Comparison of ENCODE assay signal across 18 cellular contexts in the genomic region with DNA sequence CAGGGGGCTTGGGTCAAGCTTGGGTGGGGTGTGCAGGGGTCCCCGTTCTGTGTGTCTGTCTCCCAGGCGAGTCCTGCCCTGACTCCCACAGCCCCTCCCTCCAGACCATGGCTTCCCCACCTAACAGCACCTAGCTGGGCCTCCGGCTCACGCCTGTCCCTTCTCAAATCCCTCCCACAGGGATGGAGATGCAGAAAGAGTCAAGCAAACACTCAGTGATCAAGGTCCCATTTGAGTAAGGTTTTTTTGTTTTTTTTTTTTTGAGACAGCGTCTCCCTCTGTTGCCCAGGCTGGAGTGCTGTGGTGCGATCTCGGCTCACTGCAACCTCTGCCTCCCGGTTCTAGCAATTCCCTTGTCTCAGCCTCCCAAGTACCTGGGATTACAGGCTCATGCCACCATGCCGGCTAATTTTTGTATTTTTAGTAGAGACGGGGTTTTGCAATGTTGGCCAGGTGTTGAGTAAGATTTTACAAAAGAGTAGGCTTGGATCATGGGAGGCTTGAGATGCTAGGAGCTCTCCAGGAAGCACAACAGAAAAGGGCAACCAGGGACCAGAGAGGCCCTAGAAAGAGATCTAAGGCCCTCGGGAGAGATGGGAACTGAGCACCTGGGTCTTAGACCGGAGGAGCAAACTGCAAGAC. TPM values are rescaled to one million over a fixed set of nuclear protein-coding genes. Genes with fewer than 3 reads are reported as not detected.
DNase-seq lines count a peak whose midpoint lies in the region; ATAC-seq and TF ChIP-seq lines count a peak whose summit lies in the region.
"Had no signal": no experiment of that assay in that cellular context is flagged by ENCODE, and none has a peak within 500 bp of the region (broad histone marks: within the 10 kb centered on the region; RNA-seq: fewer than 3 reads in every experiment).

No MANE protein-coding gene starts in this region.

- H3K27me3 Mint-ChIP-seq in MCF 10A (ENCODE audit: insufficient read depth, unreplicated experiment): no peaks in the 10 kb centered on the region
- H3K27me3 Mint-ChIP-seq in activated naive CD8-positive, alpha-beta T cell treated with anti-CD3 and anti-CD28 coated beads for 36 hours: no peaks in the 10 kb centered on the region
- no peaks in the 10 kb centered on the region for H3K27me3 Mint-ChIP-seq in stimulated activated naive B cell treated with anti-CD40 and anti-IgM and Interleukin-4, amounts not matched to agents 10 μg/mL and 1 μg/mL and 100 μg/mL, for 72 hours

- intact Hi-C loops in MCF 10A (cut with micrococcal nuclease) (no loop called here), breast epithelium (cut with DNase I; ENCODE audit: low total_unique reads) (no loop called here), Right ventricle myocardium inferior (cut with DNase I) (no loop called here)

- H3K4me1 ChIP-seq in breast epithelium: no peaks in the 10 kb centered on the region
- H3K4me1 ChIP-seq: foreskin keratinocyte had no signal

- H3K4me1 Mint-ChIP-seq in MCF 10A (ENCODE audit: insufficient read depth, unreplicated experiment): peaks cover 5% of the 10 kb centered on the region
- peaks cover 49% of the 10 kb centered on the region for H3K4me1 Mint-ChIP-seq in activated naive CD8-positive, alpha-beta T cell treated with anti-CD3 and anti-CD28 coated beads for 36 hours
- peaks cover 28 to 60% of the 10 kb centered on the region in 2 donors for H3K4me1 Mint-ChIP-seq in stimulated activated naive B cell treated with anti-CD40 and anti-IgM and Interleukin-4, amounts not matched to agents 10 μg/mL and 1 μg/mL and 100 μg/mL, for 72 hours

- no peak overlapping the region for H3K27ac ChIP-seq in breast epithelium
- H3K27ac ChIP-seq: foreskin keratinocyte, testis had no signal

- no peaks in the 10 kb centered on the region for H3K9me3 Mint-ChIP-seq in MCF 10A (ENCODE audit: unreplicated experiment)
- H3K9me3 Mint-ChIP-seq in activated naive CD8-positive, alpha-beta T cell treated with anti-CD3 and anti-CD28 coated beads for 36 hours: no peaks in the 10 kb centered on the region
- H3K9me3 Mint-ChIP-seq in stimulated activated naive B cell treated with anti-CD40 and anti-IgM and Interleukin-4, amounts not matched to agents 10 μg/mL and 1 μg/mL and 100 μg/mL, for 72 hours: no peaks in the 10 kb centered on the region

- DNase-seq in MCF 10A (ENCODE audit: unreplicated experiment): peak; percentile 8
- DNase-seq in breast epithelium (ENCODE audit: low spot score in 2 of 2): no peak
- DNase-seq in activated naive CD8-positive, alpha-beta T cell treated with anti-CD3 and anti-CD28 coated beads for 36 hours: no peak
- DNase-seq in stimulated activated naive B cell treated with anti-CD40 and anti-IgM and Interleukin-4, amounts not matched to agents 10 μg/mL and 1 μg/mL and 100 μg/mL, for 72 hours: no peak
- no peak for DNase-seq in NCI-H146 treated with DMSO at 0.1 percent for 48 hours (lab: John Stamatoyannopoulos, UW; ENCODE audit: unreplicated experiment)
- DNase-seq in Right ventricle myocardium inferior (ENCODE audit: missing footprints): no peak
- DNase-seq: activated CD4-positive, alpha-beta T cell treated with anti-CD3 and anti-CD28 coated beads, Interleukin-2, amount 50 U/mL, for 1 hour; anterior cingulate cortex; EL; foreskin keratinocyte; MM.1S; NCI-H2029; NCI-H524; OCI-M1; stimulated activated CD4-positive, alpha-beta T cell treated with anti-CD3 and anti-CD28 coated beads, Interleukin-2, amount 100 ng/mL, for 24 hours; testis had no signal

- H3K27me3 ChIP-seq in breast epithelium: no peaks in the 10 kb centered on the region
- H3K27me3 ChIP-seq: foreskin keratinocyte, testis had no signal

- no peak for ATAC-seq in stimulated activated naive B cell treated with anti-CD40 and anti-IgM and Interleukin-4, amounts not matched to agents 10 μg/mL and 1 μg/mL and 100 μg/mL, for 72 hours (replicated peaks)
- ATAC-seq in Right ventricle myocardium inferior: no peak
- ATAC-seq: foreskin keratinocyte, sciatic nerve had no signal

- H3K36me3 Mint-ChIP-seq in MCF 10A (ENCODE audit: insufficient read depth, unreplicated experiment): no peaks in the 10 kb centered on the region
- peaks cover 17% of the 10 kb centered on the region for H3K36me3 Mint-ChIP-seq in activated naive CD8-positive, alpha-beta T cell treated with anti-CD3 and anti-CD28 coated beads for 36 hours
- peaks cover 46 to 50% of the 10 kb centered on the region in 2 donors for H3K36me3 Mint-ChIP-seq in stimulated activated naive B cell treated with anti-CD40 and anti-IgM and Interleukin-4, amounts not matched to agents 10 μg/mL and 1 μg/mL and 100 μg/mL, for 72 hours

- no peak overlapping the region for H3K4me3 Mint-ChIP-seq in MCF 10A (ENCODE audit: unreplicated experiment)
- no peak overlapping the region for H3K4me3 Mint-ChIP-seq in activated naive CD8-positive, alpha-beta T cell treated with anti-CD3 and anti-CD28 coated beads for 36 hours
- H3K4me3 Mint-ChIP-seq in stimulated activated naive B cell treated with anti-CD40 and anti-IgM and Interleukin-4, amounts not matched to agents 10 μg/mL and 1 μg/mL and 100 μg/mL, for 72 hours: no peak overlapping the region

- TF ChIP-seq CTCF in MCF 10A (IDR thresholded peaks at IDR 0.05; ENCODE audit: unreplicated experiment): no peak
- no peak for TF ChIP-seq CTCF in breast epithelium (IDR thresholded peaks at IDR 0.05)

- no peaks in the 10 kb centered on the region for H3K9me3 ChIP-seq in breast epithelium
- H3K9me3 ChIP-seq: testis had no signal

- TF ChIP-seq POLR2A in breast epithelium (IDR thresholded peaks at IDR 0.05): no peak

- CTCF ChIA-PET in MCF 10A (lab: Yijun Ruan, JAX): interaction anchor here (0.5 to 0.6 kb wide), 2 partner anchors 102 to 252 kb away, joined by 3 read pairs; no protein-coding TSS in a partner anchor

- BruUV-seq in MCF 10A (replicated peaks; lab: Mats Ljungman, UMichigan): no TSS peak

- no peak overlapping the region for H3K27ac Mint-ChIP-seq in MCF 10A (ENCODE audit: low read depth, unreplicated experiment)
- H3K27ac Mint-ChIP-seq in activated naive CD8-positive, alpha-beta T cell treated with anti-CD3 and anti-CD28 coated beads for 36 hours: peak overlapping the region; percentile 75
- H3K27ac Mint-ChIP-seq in stimulated activated naive B cell treated with anti-CD40 and anti-IgM and Interleukin-4, amounts not matched to agents 10 μg/mL and 1 μg/mL and 100 μg/mL, for 72 hours: peak overlapping the region; percentile 59

- H3K4me3 ChIP-seq in breast epithelium: no peak overlapping the region
- H3K4me3 ChIP-seq: testis had no signal

- no peaks in the 10 kb centered on the region for H3K36me3 ChIP-seq in breast epithelium

- POLR2A ChIA-PET in MCF 10A (lab: Yijun Ruan, JAX): no interaction called here

RNA-seq across cellular contexts. Expression of gene APOBEC3D, which starts 5.7 kb away (rescaled TPM):
- total RNA-seq in MCF 10A (2022): 0.14 and 0.83 TPM in 2 replicates
- total RNA-seq in breast epithelium: 1 to 10 TPM; 1.3 to 4.0 (median 3.9) TPM
- 10 to 100 TPM; 23.1 to 24.1 TPM for total RNA-seq in activated naive CD8-positive, alpha-beta T cell treated with anti-CD3 and anti-CD28 coated beads for 36 hours
- total RNA-seq in Right ventricle myocardium inferior: 0.95 TPM
- total RNA-seq: foreskin keratinocyte, HT1080 had no signal

RNA-seq across cellular contexts. Expression of gene APOBEC3C, which starts 12.6 kb away (rescaled TPM):
- total RNA-seq in MCF 10A (2022) (24.8 and 30.1 TPM in 2 replicates), breast epithelium (1 to 10 TPM; 6.9 to 9.5 (median 7.0) TPM), Right ventricle myocardium inferior (27.9 TPM)
- 10 to 100 TPM; 61.6 to 63.1 TPM for total RNA-seq in activated naive CD8-positive, alpha-beta T cell treated with anti-CD3 and anti-CD28 coated beads for 36 hours

RNA-seq across cellular contexts. Expression of gene APOBEC3F, which starts 14.0 kb away (rescaled TPM):
- total RNA-seq in MCF 10A (2022): 1.3 and 1.4 TPM in 2 replicates
- 1 to 10 TPM; 1.9 to 7.9 (median 5.9) TPM for total RNA-seq in breast epithelium
- 10 to 100 TPM; 19.4 to 20.4 TPM for total RNA-seq in activated naive CD8-positive, alpha-beta T cell treated with anti-CD3 and anti-CD28 coated beads for 36 hours
- total RNA-seq in Right ventricle myocardium inferior: 6.7 TPM

RNA-seq across cellular contexts. Expression of gene APOBEC3B, which starts 44.5 kb away (rescaled TPM):
- total RNA-seq in MCF 10A (2022) (1.0 and 1.1 TPM in 2 replicates), breast epithelium (1 to 10 TPM in 1 of 3 donors, under 1 TPM in 1, not detected in 1; 0.33 to 2.2 TPM), Right ventricle myocardium inferior (0.78 TPM)
- total RNA-seq in activated naive CD8-positive, alpha-beta T cell treated with anti-CD3 and anti-CD28 coated beads for 36 hours: 1 to 10 TPM; 3.4 TPM

RNA-seq across cellular contexts. Expression of gene APOBEC3G, which starts 50.4 kb away (rescaled TPM):
- total RNA-seq in MCF 10A (2022) (0.49 and 0.54 TPM in 2 replicates), breast epithelium (10 to 100 TPM in 2 of 3 donors, 1 to 10 TPM in 1; 7.2 to 14.1 (median 13.3) TPM), Right ventricle myocardium inferior (3.3 TPM)
- 10 to 100 TPM; 44.2 to 44.3 TPM for total RNA-seq in activated naive CD8-positive, alpha-beta T cell treated with anti-CD3 and anti-CD28 coated beads for 36 hours

Comparison
In these comparisons a context has a peak if more than half of its experiments do, and no peak if none do; other contexts are left out.
1. RNA of gene APOBEC3D, which starts 5.7 kb away (total RNA-seq): 23.1 to 24.1 TPM in activated naive CD8-positive, alpha-beta T cell treated with anti-CD3 and anti-CD28 coated beads for 36 hours; 1.3 to 4.0 TPM in breast epithelium, 0.95 TPM in Right ventricle myocardium inferior (single experiment) and 0.14 to 0.83 TPM in MCF 10A; every median in the first group is over 4 times any median in the second.